Comparison of ENCODE assay signal across 1 cellular context in the genomic region with DNA sequence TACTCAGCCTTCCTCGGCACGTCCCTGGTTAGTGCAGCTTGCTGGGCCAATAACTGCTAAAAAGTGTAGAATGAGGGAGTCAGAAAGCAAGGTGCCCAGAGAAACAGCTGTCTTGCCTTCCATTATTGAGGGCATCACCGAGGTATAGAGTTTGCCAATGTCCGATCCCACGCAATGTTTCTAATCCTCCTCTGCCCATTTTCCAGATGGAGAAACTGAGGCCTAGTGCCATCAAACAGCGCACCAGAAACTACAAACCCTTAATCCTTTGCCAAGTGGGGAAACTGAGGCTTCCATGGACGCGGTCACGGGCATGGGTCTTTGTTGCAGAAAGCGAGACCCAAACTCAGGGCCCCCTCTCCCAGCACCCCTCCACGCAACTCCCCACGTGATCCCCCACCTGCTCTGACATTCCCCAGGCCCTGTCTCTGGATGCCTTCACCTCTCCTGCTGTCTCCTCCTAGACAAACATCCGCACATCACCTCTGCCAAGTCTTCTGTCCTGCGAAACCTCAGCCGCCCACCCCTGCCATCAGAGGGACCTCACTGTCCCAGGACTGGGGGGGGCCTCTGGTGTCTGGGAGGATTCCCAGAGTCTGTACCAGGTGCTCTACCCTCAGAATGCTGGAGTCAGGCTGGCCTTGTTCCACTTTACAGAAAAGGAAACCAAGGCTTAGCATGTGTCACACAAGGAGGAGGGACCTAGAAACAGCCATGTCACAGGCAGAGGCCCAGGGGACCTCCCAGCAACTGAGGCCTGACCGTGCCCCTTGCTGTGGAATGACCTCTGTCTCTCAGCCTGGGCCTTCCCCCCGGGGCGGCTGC.
TF ChIP-seq lines count a peak whose summit lies in the region.

No MANE protein-coding gene starts in this region.

TF ChIP-seq in GM12878, 131 proteins besides CTCF, POLR2A, EP300 and RAD21:
- TF ChIP-seq BRCA1 (IDR thresholded peaks at IDR 0.05; ENCODE audit: low read depth, low read length) = no peak
- TF ChIP-seq, protein P1, sequence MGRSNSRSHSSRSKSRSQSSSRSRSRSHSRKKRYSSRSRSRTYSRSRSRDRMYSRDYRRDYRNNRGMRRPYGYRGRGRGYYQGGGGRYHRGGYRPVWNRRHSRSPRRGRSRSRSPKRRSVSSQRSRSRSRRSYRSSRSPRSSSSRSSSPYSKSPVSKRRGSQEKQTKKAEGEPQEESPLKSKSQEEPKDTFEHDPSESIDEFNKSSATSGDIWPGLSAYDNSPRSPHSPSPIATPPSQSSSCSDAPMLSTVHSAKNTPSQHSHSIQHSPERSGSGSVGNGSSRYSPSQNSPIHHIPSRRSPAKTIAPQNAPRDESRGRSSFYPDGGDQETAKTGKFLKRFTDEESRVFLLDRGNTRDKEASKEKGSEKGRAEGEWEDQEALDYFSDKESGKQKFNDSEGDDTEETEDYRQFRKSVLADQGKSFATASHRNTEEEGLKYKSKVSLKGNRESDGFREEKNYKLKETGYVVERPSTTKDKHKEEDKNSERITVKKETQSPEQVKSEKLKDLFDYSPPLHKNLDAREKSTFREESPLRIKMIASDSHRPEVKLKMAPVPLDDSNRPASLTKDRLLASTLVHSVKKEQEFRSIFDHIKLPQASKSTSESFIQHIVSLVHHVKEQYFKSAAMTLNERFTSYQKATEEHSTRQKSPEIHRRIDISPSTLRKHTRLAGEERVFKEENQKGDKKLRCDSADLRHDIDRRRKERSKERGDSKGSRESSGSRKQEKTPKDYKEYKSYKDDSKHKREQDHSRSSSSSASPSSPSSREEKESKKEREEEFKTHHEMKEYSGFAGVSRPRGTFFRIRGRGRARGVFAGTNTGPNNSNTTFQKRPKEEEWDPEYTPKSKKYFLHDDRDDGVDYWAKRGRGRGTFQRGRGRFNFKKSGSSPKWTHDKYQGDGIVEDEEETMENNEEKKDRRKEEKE (IDR thresholded peaks at IDR 0.05) = no peak
- no peak for TF ChIP-seq EGR1 (IDR thresholded peaks at IDR 0.05; ENCODE audit: borderline replicate concordance in 1 of 2, low read depth in 2 of 2, low read length in 2 of 2)
- TF ChIP-seq GABPA (IDR thresholded peaks at IDR 0.05; ENCODE audit: low read depth) = no peak
- TF ChIP-seq CREM (IDR thresholded peaks at IDR 0.05; ENCODE audit: low read depth) = no peak
- no peak for TF ChIP-seq HDAC6 (IDR thresholded peaks at IDR 0.05; ENCODE audit: unreplicated experiment)
- no peak for TF ChIP-seq SMAD1 (IDR thresholded peaks at IDR 0.05; ENCODE audit: low read depth, partially characterized antibody)
- no peak for TF ChIP-seq ZSCAN29 (IDR thresholded peaks at IDR 0.05)
- TF ChIP-seq, protein P2, sequence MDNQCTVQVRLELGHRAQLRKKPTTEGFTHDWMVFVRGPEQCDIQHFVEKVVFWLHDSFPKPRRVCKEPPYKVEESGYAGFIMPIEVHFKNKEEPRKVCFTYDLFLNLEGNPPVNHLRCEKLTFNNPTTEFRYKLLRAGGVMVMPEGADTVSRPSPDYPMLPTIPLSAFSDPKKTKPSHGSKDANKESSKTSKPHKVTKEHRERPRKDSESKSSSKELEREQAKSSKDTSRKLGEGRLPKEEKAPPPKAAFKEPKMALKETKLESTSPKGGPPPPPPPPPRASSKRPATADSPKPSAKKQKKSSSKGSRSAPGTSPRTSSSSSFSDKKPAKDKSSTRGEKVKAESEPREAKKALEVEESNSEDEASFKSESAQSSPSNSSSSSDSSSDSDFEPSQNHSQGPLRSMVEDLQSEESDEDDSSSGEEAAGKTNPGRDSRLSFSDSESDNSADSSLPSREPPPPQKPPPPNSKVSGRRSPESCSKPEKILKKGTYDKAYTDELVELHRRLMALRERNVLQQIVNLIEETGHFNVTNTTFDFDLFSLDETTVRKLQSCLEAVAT (IDR thresholded peaks at IDR 0.05) = no peak
- TF ChIP-seq KLF5 (IDR thresholded peaks at IDR 0.05; ENCODE audit: partially characterized antibody) = no peak
- no peak for TF ChIP-seq PAX5 (IDR thresholded peaks at IDR 0.05; ENCODE audit: borderline replicate concordance, low read depth, low read length)
- TF ChIP-seq, protein P3, sequence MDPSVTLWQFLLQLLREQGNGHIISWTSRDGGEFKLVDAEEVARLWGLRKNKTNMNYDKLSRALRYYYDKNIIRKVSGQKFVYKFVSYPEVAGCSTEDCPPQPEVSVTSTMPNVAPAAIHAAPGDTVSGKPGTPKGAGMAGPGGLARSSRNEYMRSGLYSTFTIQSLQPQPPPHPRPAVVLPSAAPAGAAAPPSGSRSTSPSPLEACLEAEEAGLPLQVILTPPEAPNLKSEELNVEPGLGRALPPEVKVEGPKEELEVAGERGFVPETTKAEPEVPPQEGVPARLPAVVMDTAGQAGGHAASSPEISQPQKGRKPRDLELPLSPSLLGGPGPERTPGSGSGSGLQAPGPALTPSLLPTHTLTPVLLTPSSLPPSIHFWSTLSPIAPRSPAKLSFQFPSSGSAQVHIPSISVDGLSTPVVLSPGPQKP (IDR thresholded peaks at IDR 0.05; ENCODE audit: low read depth, low read length) = no peak
- TF ChIP-seq TCF3 (IDR thresholded peaks at IDR 0.05; ENCODE audit: borderline replicate concordance, insufficient read depth, low read depth, low read length) = no peak
- TF ChIP-seq, protein P4, sequence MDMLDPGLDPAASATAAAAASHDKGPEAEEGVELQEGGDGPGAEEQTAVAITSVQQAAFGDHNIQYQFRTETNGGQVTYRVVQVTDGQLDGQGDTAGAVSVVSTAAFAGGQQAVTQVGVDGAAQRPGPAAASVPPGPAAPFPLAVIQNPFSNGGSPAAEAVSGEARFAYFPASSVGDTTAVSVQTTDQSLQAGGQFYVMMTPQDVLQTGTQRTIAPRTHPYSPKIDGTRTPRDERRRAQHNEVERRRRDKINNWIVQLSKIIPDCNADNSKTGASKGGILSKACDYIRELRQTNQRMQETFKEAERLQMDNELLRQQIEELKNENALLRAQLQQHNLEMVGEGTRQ (IDR thresholded peaks at IDR 0.05; ENCODE audit: borderline replicate concordance, low read depth, low read length) = no peak
- TF ChIP-seq MTA3 (IDR thresholded peaks at IDR 0.05; ENCODE audit: borderline replicate concordance, low read length) = no peak
- TF ChIP-seq, protein P5, sequence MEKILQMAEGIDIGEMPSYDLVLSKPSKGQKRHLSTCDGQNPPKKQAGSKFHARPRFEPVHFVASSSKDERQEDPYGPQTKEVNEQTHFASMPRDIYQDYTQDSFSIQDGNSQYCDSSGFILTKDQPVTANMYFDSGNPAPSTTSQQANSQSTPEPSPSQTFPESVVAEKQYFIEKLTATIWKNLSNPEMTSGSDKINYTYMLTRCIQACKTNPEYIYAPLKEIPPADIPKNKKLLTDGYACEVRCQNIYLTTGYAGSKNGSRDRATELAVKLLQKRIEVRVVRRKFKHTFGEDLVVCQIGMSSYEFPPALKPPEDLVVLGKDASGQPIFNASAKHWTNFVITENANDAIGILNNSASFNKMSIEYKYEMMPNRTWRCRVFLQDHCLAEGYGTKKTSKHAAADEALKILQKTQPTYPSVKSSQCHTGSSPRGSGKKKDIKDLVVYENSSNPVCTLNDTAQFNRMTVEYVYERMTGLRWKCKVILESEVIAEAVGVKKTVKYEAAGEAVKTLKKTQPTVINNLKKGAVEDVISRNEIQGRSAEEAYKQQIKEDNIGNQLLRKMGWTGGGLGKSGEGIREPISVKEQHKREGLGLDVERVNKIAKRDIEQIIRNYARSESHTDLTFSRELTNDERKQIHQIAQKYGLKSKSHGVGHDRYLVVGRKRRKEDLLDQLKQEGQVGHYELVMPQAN (conservative IDR thresholded peaks at IDR 0.05) = no peak
- TF ChIP-seq TARDBP (IDR thresholded peaks at IDR 0.05; ENCODE audit: borderline replicate concordance) = no peak
